ENCODE assay signal across 1 cellular context in the genomic region with DNA sequence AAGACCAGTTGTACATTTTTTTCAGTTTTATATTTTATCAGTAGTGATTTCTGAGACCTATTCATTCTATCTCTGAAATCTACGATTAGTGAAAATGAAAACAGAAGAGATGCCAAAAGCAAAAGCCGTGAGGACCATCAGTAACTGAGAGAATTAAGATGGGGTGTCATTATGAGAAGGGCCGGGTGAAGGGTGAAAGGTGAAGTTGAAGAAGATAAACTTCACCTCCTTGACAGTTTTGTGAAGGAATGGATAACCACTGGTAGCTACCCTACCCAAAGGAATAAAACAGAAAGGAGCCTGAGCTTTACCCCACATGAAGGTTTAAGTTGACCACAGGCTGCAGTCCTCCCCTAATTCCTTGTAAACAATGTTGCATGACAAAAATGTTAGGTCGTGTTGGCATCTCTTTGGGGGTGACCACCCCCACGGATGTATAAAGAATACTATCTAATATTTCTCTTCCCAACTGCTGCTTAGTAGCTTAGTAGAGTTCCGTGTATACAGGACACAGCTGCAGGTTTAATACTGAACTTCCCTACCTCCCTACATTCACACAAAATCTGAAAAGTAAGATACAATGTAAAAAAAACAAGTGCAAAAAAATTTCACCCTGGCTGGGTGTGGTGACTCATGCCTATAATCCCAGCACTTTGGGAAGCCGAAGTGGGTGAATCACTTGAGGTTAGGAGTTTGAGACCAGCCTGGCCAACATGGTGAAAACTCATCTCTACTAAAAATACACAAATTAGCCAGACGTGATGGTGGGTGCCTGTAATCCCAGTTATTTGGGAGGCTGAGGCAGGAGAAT.
A peak's percentile ranks its signal among the peaks of the same experiment; 100 is the strongest.
TF ChIP-seq lines count a peak whose summit lies in the region.

No MANE protein-coding gene starts in this region.

TF ChIP-seq in SK-N-SH, 30 proteins besides CTCF, POLR2A, EP300 and RAD21 (continued from another document):
- TF ChIP-seq, protein P1, sequence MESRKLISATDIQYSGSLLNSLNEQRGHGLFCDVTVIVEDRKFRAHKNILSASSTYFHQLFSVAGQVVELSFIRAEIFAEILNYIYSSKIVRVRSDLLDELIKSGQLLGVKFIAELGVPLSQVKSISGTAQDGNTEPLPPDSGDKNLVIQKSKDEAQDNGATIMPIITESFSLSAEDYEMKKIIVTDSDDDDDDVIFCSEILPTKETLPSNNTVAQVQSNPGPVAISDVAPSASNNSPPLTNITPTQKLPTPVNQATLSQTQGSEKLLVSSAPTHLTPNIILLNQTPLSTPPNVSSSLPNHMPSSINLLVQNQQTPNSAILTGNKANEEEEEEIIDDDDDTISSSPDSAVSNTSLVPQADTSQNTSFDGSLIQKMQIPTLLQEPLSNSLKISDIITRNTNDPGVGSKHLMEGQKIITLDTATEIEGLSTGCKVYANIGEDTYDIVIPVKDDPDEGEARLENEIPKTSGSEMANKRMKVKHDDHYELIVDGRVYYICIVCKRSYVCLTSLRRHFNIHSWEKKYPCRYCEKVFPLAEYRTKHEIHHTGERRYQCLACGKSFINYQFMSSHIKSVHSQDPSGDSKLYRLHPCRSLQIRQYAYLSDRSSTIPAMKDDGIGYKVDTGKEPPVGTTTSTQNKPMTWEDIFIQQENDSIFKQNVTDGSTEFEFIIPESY (IDR thresholded peaks at IDR 0.05; ENCODE audit: borderline replicate concordance, low read depth) = no peak
- TF ChIP-seq, protein P2, sequence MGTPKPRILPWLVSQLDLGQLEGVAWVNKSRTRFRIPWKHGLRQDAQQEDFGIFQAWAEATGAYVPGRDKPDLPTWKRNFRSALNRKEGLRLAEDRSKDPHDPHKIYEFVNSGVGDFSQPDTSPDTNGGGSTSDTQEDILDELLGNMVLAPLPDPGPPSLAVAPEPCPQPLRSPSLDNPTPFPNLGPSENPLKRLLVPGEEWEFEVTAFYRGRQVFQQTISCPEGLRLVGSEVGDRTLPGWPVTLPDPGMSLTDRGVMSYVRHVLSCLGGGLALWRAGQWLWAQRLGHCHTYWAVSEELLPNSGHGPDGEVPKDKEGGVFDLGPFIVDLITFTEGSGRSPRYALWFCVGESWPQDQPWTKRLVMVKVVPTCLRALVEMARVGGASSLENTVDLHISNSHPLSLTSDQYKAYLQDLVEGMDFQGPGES (IDR thresholded peaks at IDR 0.05; ENCODE audit: low read depth, low read length) = no peak
- no peak for TF ChIP-seq YY1 (IDR thresholded peaks at IDR 0.05; ENCODE audit: low read depth)
- no peak for TF ChIP-seq PBX3 (IDR thresholded peaks at IDR 0.05)
- no peak for TF ChIP-seq SMC3 (IDR thresholded peaks at IDR 0.05; ENCODE audit: low read depth, low read length)
- TF ChIP-seq MAX (IDR thresholded peaks at IDR 0.05; ENCODE audit: low read depth) = no peak
- no peak for TF ChIP-seq TAF1 (IDR thresholded peaks at IDR 0.05; ENCODE audit: borderline replicate concordance, low read depth, low read length)
- TF ChIP-seq CHD2 (IDR thresholded peaks at IDR 0.05; ENCODE audit: low read length, partially characterized antibody) = no peak
- TF ChIP-seq FOXM1 (IDR thresholded peaks at IDR 0.05; ENCODE audit: low read depth) = no peak
- TF ChIP-seq JUND (IDR thresholded peaks at IDR 0.05) = peak; percentile 48; the same call in 1 of the 2 replicates
- no peak for TF ChIP-seq RFX5 (IDR thresholded peaks at IDR 0.05; ENCODE audit: low read length)
- no peak for TF ChIP-seq USF2 (IDR thresholded peaks at IDR 0.05; ENCODE audit: borderline replicate concordance, low read depth, low read length)
- no peak for TF ChIP-seq MXI1 (IDR thresholded peaks at IDR 0.05; ENCODE audit: low read depth, low read length)
- TF ChIP-seq POLR2AphosphoS5 (IDR thresholded peaks at IDR 0.05; ENCODE audit: low read depth, low read length) = no peak
